ENCODE assay signal across 16 cellular contexts in the genomic region with DNA sequence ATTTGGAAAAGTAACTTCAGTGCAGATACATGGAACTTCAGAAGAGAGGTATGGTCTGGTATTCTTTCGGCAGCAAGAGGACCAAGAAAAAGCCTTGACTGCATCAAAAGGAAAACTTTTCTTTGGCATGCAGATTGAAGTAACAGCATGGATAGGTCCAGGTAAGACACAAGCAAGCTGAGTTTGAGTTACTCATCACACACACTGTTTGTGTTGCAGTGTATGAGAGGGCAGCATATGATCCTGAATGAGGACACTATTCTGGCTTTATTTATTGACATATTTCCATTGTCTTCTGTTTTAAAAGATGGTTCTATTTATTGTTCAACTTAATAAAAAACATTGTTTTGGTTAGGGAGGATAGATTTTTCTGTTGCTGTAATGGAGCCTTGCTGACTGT.
DNase-seq lines count a peak whose midpoint lies in the region; ATAC-seq and TF ChIP-seq lines count a peak whose summit lies in the region.
"Had no signal": no experiment of that assay in that cellular context is flagged by ENCODE, and none has a peak within 500 bp of the region (broad histone marks: within the 10 kb centered on the region; RNA-seq: fewer than 3 reads in every experiment).

No MANE protein-coding gene starts in this region.

- peaks cover 6% of the 10 kb centered on the region in 2 donors for H3K4me1 Mint-ChIP-seq in effector memory CD8-positive, alpha-beta T cell (ENCODE audit: low read depth in 2 of 2)
- H3K4me1 Mint-ChIP-seq: GM23338 had no signal

- peaks cover 60% of the 10 kb centered on the region for H3K36me3 Mint-ChIP-seq in effector memory CD8-positive, alpha-beta T cell (ENCODE audit: insufficient read depth)

- H3K36me3 ChIP-seq in cardiac muscle cell (peaks cover 37% of the 10 kb centered on the region), right atrium auricular region (peaks cover 41% of the 10 kb centered on the region)

- no peak for ATAC-seq in effector memory CD8-positive, alpha-beta T cell (replicated peaks)
- ATAC-seq in esophagus mucosa, result peak; percentile 51
- no peak for ATAC-seq in HG03565 (IDR thresholded peaks at IDR 0.05; ENCODE audit: unreplicated experiment)
- ATAC-seq: CD8-positive, alpha-beta T cell; GM12878; GM23338 had no signal

- H3K9me3 ChIP-seq in cardiac muscle cell (ENCODE audit: low read depth), result no peaks in the 10 kb centered on the region
- H3K9me3 ChIP-seq in right atrium auricular region, result no peaks in the 10 kb centered on the region

- H3K4me3 ChIP-seq in cardiac muscle cell (no peak overlapping the region), right atrium auricular region (no peak overlapping the region)
- H3K4me3 ChIP-seq: BLaER1 treated with 17β-estradiol and CSF1 and Interleukin-3, amounts not matched to agents 10 nM and 100 nM; GM12878; GM23338 had no signal

- H3K27me3 Mint-ChIP-seq in effector memory CD8-positive, alpha-beta T cell, result no peaks in the 10 kb centered on the region
- H3K27me3 Mint-ChIP-seq: B cell, IgD-negative memory B cell had no signal

- H3K27me3 ChIP-seq in cardiac muscle cell (no peaks in the 10 kb centered on the region), right atrium auricular region (no peaks in the 10 kb centered on the region)
- H3K27me3 ChIP-seq: BLaER1 treated with 17β-estradiol and CSF1 and Interleukin-3, amounts not matched to agents 10 nM and 100 nM had no signal

- no peaks in the 10 kb centered on the region for H3K9me3 Mint-ChIP-seq in effector memory CD8-positive, alpha-beta T cell
- H3K9me3 Mint-ChIP-seq: CD8-positive, alpha-beta T cell; GM23338; IgD-negative memory B cell had no signal

- H3K27ac Mint-ChIP-seq in effector memory CD8-positive, alpha-beta T cell, result peak overlapping the region; percentile 23 to 82
- H3K27ac Mint-ChIP-seq: B cell; CD8-positive, alpha-beta T cell; GM23338; IgD-negative memory B cell had no signal

- H3K4me1 ChIP-seq in cardiac muscle cell (ENCODE audit: low read depth), result no peaks in the 10 kb centered on the region
- H3K4me1 ChIP-seq in right atrium auricular region, result no peaks in the 10 kb centered on the region

- TF ChIP-seq CTCF in cardiac muscle cell (IDR thresholded peaks at IDR 0.05; ENCODE audit: low read depth, low read length) (no peak), right atrium auricular region (IDR thresholded peaks at IDR 0.05) (no peak)

- DNase-seq in cardiac muscle cell (ENCODE audit: low read depth in 1 of 2, low spot score in 1 of 2), result no peak
- DNase-seq in right atrium auricular region (ENCODE audit: low spot score), result no peak
- no peak for DNase-seq in effector memory CD8-positive, alpha-beta T cell
- DNase-seq in nucleus accumbens (lab: John Stamatoyannopoulos, UW), result no peak
- DNase-seq in globus pallidus (ENCODE audit: low spot score), result no peak
- DNase-seq: Calu3; CD8-positive, alpha-beta T cell; DMS79 treated with DMSO at 0.1 percent for 48 hours; HCEC 1CT had no signal

- no peak overlapping the region for H3K4me3 Mint-ChIP-seq in effector memory CD8-positive, alpha-beta T cell
- H3K4me3 Mint-ChIP-seq: B cell; CD8-positive, alpha-beta T cell; GM23338; IgD-negative memory B cell had no signal

- H3K27ac ChIP-seq in cardiac muscle cell, result peak overlapping the region; percentile 43
- no peak overlapping the region for H3K27ac ChIP-seq in right atrium auricular region
- H3K27ac ChIP-seq: BLaER1 treated with 17β-estradiol and CSF1 and Interleukin-3, amounts not matched to agents 10 nM and 100 nM had no signal
